Comparison of ENCODE assay signal across 20 cellular contexts in genomic region chr6:149580880-149581279, GRCh38. TPM values are rescaled to one million over a fixed set of nuclear protein-coding genes. Genes with fewer than 3 reads are reported as not detected.
DNase-seq lines count a peak whose midpoint lies in the region; ATAC-seq, FAIRE-seq and TF ChIP-seq lines count a peak whose summit lies in the region.
"Had no signal": no experiment of that assay in that cellular context is flagged by ENCODE, and none has a peak within 500 bp of the region (broad histone marks: within the 10 kb centered on the region; RNA-seq: fewer than 3 reads in every experiment).

No MANE protein-coding gene starts in this region.

- POLR2A ChIA-PET in RWPE1 (lab: Yijun Ruan, JAX; ENCODE audit: low non-redundant PET): no interaction called here

- H3K27ac ChIP-seq in RWPE1 (no peak overlapping the region; the same call in 1 of the 2 replicates), keratinocyte (ENCODE audit: control insufficient read depth, insufficient read depth, low read length) (peak overlapping the region; percentile 41)
- H3K27ac ChIP-seq: GM23248 had no signal

- DNase-seq in HPDE6-E6E7 (ENCODE audit: extremely low spot score): peak; percentile 75
- DNase-seq in RWPE1 (ENCODE audit: low spot score): peak; percentile 43
- DNase-seq in epithelial cell of esophagus (ENCODE audit: low read depth): peak; percentile 92
- peak; percentile 56 for DNase-seq in keratinocyte (ENCODE audit: low read depth, low spot score)
- no peak for DNase-seq in GM20000 (ENCODE audit: low spot score)
- no peak for DNase-seq in NCI-H524 (lab: John Stamatoyannopoulos, UW)
- DNase-seq: C1 segment of cervical spinal cord; Calu3; CD4-positive, alpha-beta memory T cell; COR-L47; DMS53; DMS79 treated with DMSO at 0.1 percent for 48 hours; GF-D8; GM23248; H7; HCEC 1CT had no signal

- peaks cover 18% of the 10 kb centered on the region for H3K4me1 ChIP-seq in keratinocyte (ENCODE audit: control insufficient read depth, extremely low read depth, insufficient read depth, low read length)

- peaks cover 1% of the 10 kb centered on the region for H3K79me2 ChIP-seq in keratinocyte (ENCODE audit: control insufficient read depth, insufficient read depth, low read length)

- CTCF ChIA-PET in RWPE1 (lab: Yijun Ruan, JAX): no interaction called here

- H3K9me1 ChIP-seq in keratinocyte (ENCODE audit: control insufficient read depth, extremely low read depth, insufficient read depth, low read length): no peaks in the 10 kb centered on the region

- peak; percentile 96 for FAIRE-seq in keratinocyte (lab: Jason Lieb, UNC)
- FAIRE-seq: GM12891, GM18507, H1 had no signal

- no peak overlapping the region for H2AFZ ChIP-seq in keratinocyte (ENCODE audit: control insufficient read depth, low read length)
- H2AFZ ChIP-seq: GM23248 had no signal

- H3K9ac ChIP-seq in keratinocyte (ENCODE audit: control insufficient read depth, extremely low read depth, insufficient read depth, low read length): no peak overlapping the region
- H3K9ac ChIP-seq: GM23248 had no signal

- ATAC-seq in HG03442 (IDR thresholded peaks at IDR 0.05; ENCODE audit: unreplicated experiment): no peak

- TF ChIP-seq CTCF in RWPE1 (conservative IDR thresholded peaks at IDR 0.05; ENCODE audit: low read depth) (no peak), epithelial cell of esophagus (IDR thresholded peaks at IDR 0.05; ENCODE audit: insufficient read depth, low read depth, low read length, missing control alignments) (no peak), keratinocyte (optimal IDR thresholded peaks at IDR 0.05 in 1 of 3, IDR thresholded peaks at IDR 0.05 in 1 of 3, conservative IDR thresholded peaks at IDR 0.05 in 1 of 3; ENCODE audit: extremely low read depth in 1 of 3, insufficient read depth in 2 of 3, low read length in 3 of 3) (no peak), GM20000 (IDR thresholded peaks at IDR 0.05; ENCODE audit: extremely low read depth, missing control alignments) (no peak)

- no peak overlapping the region for H3K4me3 ChIP-seq in epithelial cell of esophagus (ENCODE audit: low read length)
- H3K4me3 ChIP-seq in keratinocyte (ENCODE audit: control insufficient read depth in 2 of 3, extremely low read depth in 1 of 3, insufficient read depth in 2 of 3, low read depth in 1 of 3, low read length in 3 of 3): no peak overlapping the region
- H3K4me3 ChIP-seq: GM23248 had no signal

- H3K9me3 ChIP-seq in keratinocyte (ENCODE audit: control insufficient read depth, low read depth, low read length): no peaks in the 10 kb centered on the region

- H3K36me3 ChIP-seq in keratinocyte (ENCODE audit: control insufficient read depth in 2 of 2, extremely low read depth in 1 of 2, insufficient read depth in 2 of 2, low read length in 2 of 2): peaks cover 2 to 9% of the 10 kb centered on the region in 2 experiments

- no peaks in the 10 kb centered on the region for H4K20me1 ChIP-seq in keratinocyte (ENCODE audit: control insufficient read depth, extremely low read depth, insufficient read depth, low read length)

- no peaks in the 10 kb centered on the region for H3K27me3 ChIP-seq in keratinocyte (ENCODE audit: control insufficient read depth, extremely low read depth, insufficient read depth, low read length)

- peak overlapping the region; percentile 79 for H3K4me2 ChIP-seq in keratinocyte (ENCODE audit: control insufficient read depth, extremely low read depth, insufficient read depth, low read depth, low read length)

- dilution Hi-C loops in keratinocyte (cut with MboI; ENCODE audit: extremely low pct_ligation_motif_present, low sequenced_read_pairs): no loop called here

RNA-seq across cellular contexts. Expression of gene GINM1, which starts 14.7 kb away (rescaled TPM):
- polyA plus RNA-seq in keratinocyte: 16.4 to 29.7 TPM (median 28.9 TPM) in 3 replicates
- 18.8 TPM for polyA plus RNA-seq in keratinocyte (2011; ENCODE audit: low read depth)
- polyA plus RNA-seq in keratinocyte (2011; cell fraction: cytosol; rRNA removed): 18.5 and 29.4 TPM in 2 replicates
- polyA plus RNA-seq in keratinocyte (2011; cell fraction: nucleus; rRNA removed): 20.3 and 26.7 TPM in 2 replicates
- 27.3 and 29.2 TPM in 2 replicates for polyA plus RNA-seq in keratinocyte (2012; ENCODE audit: low replicate concordance)
- polyA minus RNA-seq in keratinocyte: 4.5 to 9.9 TPM (median 5.6 TPM) in 3 replicates
- polyA minus RNA-seq in keratinocyte (2011; cell fraction: cytosol; rRNA and poly(A)+ RNA removed): 16.7 TPM
- 10.1 and 16.3 TPM in 2 replicates for polyA minus RNA-seq in keratinocyte (2011; cell fraction: nucleus; rRNA and poly(A)+ RNA removed)

RNA-seq across cellular contexts. Expression of gene PPIL4, which starts 35.0 kb away (rescaled TPM):
- polyA plus RNA-seq in keratinocyte: 6.0 to 14.0 TPM (median 6.9 TPM) in 3 replicates
- 64.2 TPM for polyA plus RNA-seq in keratinocyte (2011; ENCODE audit: low read depth)
- polyA plus RNA-seq in keratinocyte (2011; cell fraction: cytosol; rRNA removed): 5.8 and 7.9 TPM in 2 replicates
- polyA plus RNA-seq in keratinocyte (2011; cell fraction: nucleus; rRNA removed): 8.0 and 15.5 TPM in 2 replicates
- 16.2 and 18.7 TPM in 2 replicates for polyA plus RNA-seq in keratinocyte (2012; ENCODE audit: low replicate concordance)
- polyA minus RNA-seq in keratinocyte: 1.5 to 6.9 TPM (median 3.1 TPM) in 3 replicates
- polyA minus RNA-seq in keratinocyte (2011; cell fraction: cytosol; rRNA and poly(A)+ RNA removed): 4.6 TPM
- polyA minus RNA-seq in keratinocyte (2011; cell fraction: nucleus; rRNA and poly(A)+ RNA removed): 3.8 and 9.5 TPM in 2 replicates

Comparison
In these comparisons a context has a peak if more than half of its experiments do, and no peak if none do; other contexts are left out.
1. DNase-seq: peak in HPDE6-E6E7 (single experiment), RWPE1 (single experiment), epithelial cell of esophagus (single experiment) and keratinocyte (single experiment); none in GM20000 (single experiment) and NCI-H524 (0 of 2).